In the genomic region with DNA sequence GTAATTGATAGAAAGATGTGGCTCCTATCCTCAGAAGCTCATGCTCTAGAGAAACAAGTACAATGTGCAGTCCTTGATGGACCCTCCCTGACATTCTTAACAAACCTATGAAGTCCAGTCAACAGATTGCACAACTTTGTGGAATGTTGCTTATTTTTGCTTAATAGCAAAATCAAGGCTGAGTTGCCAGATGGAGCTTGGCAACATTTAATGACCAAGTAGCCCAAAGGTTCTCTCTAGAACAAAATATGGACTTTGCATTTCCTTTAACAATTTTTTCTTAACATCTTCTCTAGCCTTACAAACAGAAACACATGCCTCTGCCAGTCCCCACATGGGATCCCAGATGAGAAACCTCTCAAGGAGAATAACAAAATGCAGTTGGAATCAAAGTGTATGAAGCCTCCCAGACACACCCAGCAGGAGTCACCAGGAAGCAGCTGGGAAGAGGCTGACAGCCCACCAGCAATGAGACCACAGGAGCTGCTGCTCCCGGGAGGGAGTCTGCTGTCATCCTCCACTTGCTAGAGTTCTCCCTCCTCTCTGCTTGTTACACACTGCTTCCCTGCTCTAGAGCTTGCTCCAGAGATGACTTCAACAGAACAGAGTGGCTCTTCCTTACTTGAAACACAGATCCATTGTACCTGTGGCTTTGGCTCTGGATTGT, we compare ENCODE assay signal across 14 cellular contexts.
A peak's percentile ranks its signal among the peaks of the same experiment; 100 is the strongest.
DNase-seq lines count a peak whose midpoint lies in the region; ATAC-seq and TF ChIP-seq lines count a peak whose summit lies in the region.
"Had no signal": no experiment of that assay in that cellular context is flagged by ENCODE, and none has a peak within 500 bp of the region (broad histone marks: within the 10 kb centered on the region; RNA-seq: fewer than 3 reads in every experiment).

No MANE protein-coding gene starts in this region.

- WGBS in psoas muscle, 3 donors = 22 to 29% (median 25%) methylated on average over 1 of the region's 1 CpG

- no peak overlapping the region for H3K27ac Mint-ChIP-seq in activated naive CD8-positive, alpha-beta T cell treated with anti-CD3 and anti-CD28 coated beads for 36 hours
- H3K27ac Mint-ChIP-seq: nephron progenitor cell had no signal

- H3K27me3 ChIP-seq in RWPE2 (ENCODE audit: insufficient read depth, poor library complexity, severe bottlenecking) (no peaks in the 10 kb centered on the region), psoas muscle (ENCODE audit: insufficient read depth in 3 of 3, low read length in 2 of 3) (no peaks in the 10 kb centered on the region)

- H3K9me3 Mint-ChIP-seq in activated naive CD8-positive, alpha-beta T cell treated with anti-CD3 and anti-CD28 coated beads for 36 hours = no peaks in the 10 kb centered on the region
- H3K9me3 Mint-ChIP-seq: nephron progenitor cell had no signal

- H3K4me1 Mint-ChIP-seq in activated naive CD8-positive, alpha-beta T cell treated with anti-CD3 and anti-CD28 coated beads for 36 hours = no peaks in the 10 kb centered on the region
- H3K4me1 Mint-ChIP-seq: nephron progenitor cell had no signal

- intact Hi-C loops in Right ventricle myocardium superior (cut with DNase I) = no loop called here
- intact Hi-C loops in psoas muscle (cut with DNase I) = no loop called here

- no peaks in the 10 kb centered on the region for H3K27me3 Mint-ChIP-seq in activated naive CD8-positive, alpha-beta T cell treated with anti-CD3 and anti-CD28 coated beads for 36 hours

- no peak for TF ChIP-seq CTCF in RWPE2 (IDR thresholded peaks at IDR 0.05; ENCODE audit: poor library complexity, severe bottlenecking)
- TF ChIP-seq CTCF in psoas muscle (IDR thresholded peaks at IDR 0.05) = no peak

- peak; percentile 52; the same call in 1 of the 3 replicates for ATAC-seq in RWPE2 (ENCODE audit: low read depth)
- peak; percentile 73 for ATAC-seq in Right ventricle myocardium superior (ENCODE audit: poor library complexity)
- peak in 2 of 4 donors; percentile 43 to 78 for ATAC-seq in psoas muscle
- ATAC-seq in activated CD4-positive, CD25-positive, alpha-beta regulatory T cell treated with anti-CD3 and anti-CD28 coated beads, Interleukin-2, amount 50 U/mL, for 24 hours = no peak

- no peak overlapping the region for H3K4me3 Mint-ChIP-seq in activated naive CD8-positive, alpha-beta T cell treated with anti-CD3 and anti-CD28 coated beads for 36 hours
- H3K4me3 Mint-ChIP-seq: nephron progenitor cell had no signal

- H3K4me3 ChIP-seq in RWPE2 (ENCODE audit: severe bottlenecking) = no peak overlapping the region
- H3K4me3 ChIP-seq in psoas muscle = no peak overlapping the region

- H3K36me3 ChIP-seq in RWPE2 (ENCODE audit: low read depth) (no peaks in the 10 kb centered on the region), psoas muscle (ENCODE audit: insufficient read depth in 1 of 2, low read depth in 1 of 2) (no peaks in the 10 kb centered on the region)

- no peaks in the 10 kb centered on the region for H3K4me1 ChIP-seq in RWPE2 (ENCODE audit: insufficient read depth, poor library complexity, severe bottlenecking)
- H3K4me1 ChIP-seq in psoas muscle = no peaks in the 10 kb centered on the region

- H3K27ac ChIP-seq in RWPE2 (ENCODE audit: poor library complexity, severe bottlenecking) = no peak overlapping the region
- no peak overlapping the region for H3K27ac ChIP-seq in psoas muscle
- H3K27ac ChIP-seq: C4-2B, HL-60 had no signal

- DNase-seq in Daoy (ENCODE audit: low read depth) (peak; percentile 9), RWPE2 (ENCODE audit: low spot score) (no peak), Right ventricle myocardium superior (peak; percentile 58), psoas muscle (peak; percentile 9 to 82), NCI-H187 treated with DMSO at 0.1 percent for 48 hours (lab: John Stamatoyannopoulos, UW) (no peak), DMS153 treated with DMSO at 0.1 percent for 48 hours (lab: John Stamatoyannopoulos, UW; ENCODE audit: unreplicated experiment) (no peak)
- DNase-seq in activated naive CD8-positive, alpha-beta T cell treated with anti-CD3 and anti-CD28 coated beads for 36 hours = no peak
- DNase-seq: effector memory CD4-positive, alpha-beta T cell; NCI-H1048; NCI-H510A; nephron progenitor cell had no signal

- H3K36me3 Mint-ChIP-seq in activated naive CD8-positive, alpha-beta T cell treated with anti-CD3 and anti-CD28 coated beads for 36 hours = no peaks in the 10 kb centered on the region

- H3K9me3 ChIP-seq in RWPE2 (ENCODE audit: severe bottlenecking) (no peaks in the 10 kb centered on the region), psoas muscle (no peaks in the 10 kb centered on the region)

Comparison
In these comparisons a context has a peak if more than half of its experiments do, and no peak if none do; other contexts are left out.
1. DNase-seq: peak in Daoy (single experiment), Right ventricle myocardium superior (single experiment) and psoas muscle (2 of 2); none in RWPE2 (single experiment), NCI-H187 treated with DMSO at 0.1 percent for 48 hours (single experiment), activated naive CD8-positive, alpha-beta T cell treated with anti-CD3 and anti-CD28 coated beads for 36 hours (single experiment) and DMS153 treated with DMSO at 0.1 percent for 48 hours (single experiment).
2. ATAC-seq: peak in RWPE2 (single experiment) and Right ventricle myocardium superior (single experiment); none in activated CD4-positive, CD25-positive, alpha-beta regulatory T cell treated with anti-CD3 and anti-CD28 coated beads, Interleukin-2, amount 50 U/mL, for 24 hours (0 of 2).